Comparison of ENCODE assay signal across 17 cellular contexts in genomic region chr18:58212274-58212673, GRCh38.
DNase-seq lines count a peak whose midpoint lies in the region; ATAC-seq and TF ChIP-seq lines count a peak whose summit lies in the region.
"Had no signal": no experiment of that assay in that cellular context is flagged by ENCODE, and none has a peak within 500 bp of the region (broad histone marks: within the 10 kb centered on the region; RNA-seq: fewer than 3 reads in every experiment).

No MANE protein-coding gene starts in this region.

- H3K27me3 Mint-ChIP-seq in T-helper 17 cell: peaks cover 30% of the 10 kb centered on the region

- H3K79me2 ChIP-seq in osteoblast (ENCODE audit: insufficient read depth, low read length): no peaks in the 10 kb centered on the region

- TF ChIP-seq CTCF in osteoblast (IDR thresholded peaks at IDR 0.05; ENCODE audit: extremely low read depth, low read depth, low read length): no peak

- ATAC-seq in GM18511 (IDR thresholded peaks at IDR 0.05; ENCODE audit: unreplicated experiment) (peak; percentile 61), GM21529 (IDR thresholded peaks at IDR 0.05; ENCODE audit: unreplicated experiment) (peak; percentile 39), T-helper 17 cell (peak; percentile 18), HG02588 (IDR thresholded peaks at IDR 0.05; ENCODE audit: unreplicated experiment) (no peak)
- ATAC-seq: left cardiac atrium had no signal

- no peaks in the 10 kb centered on the region for H4K20me1 ChIP-seq in osteoblast (ENCODE audit: insufficient read depth, low read length)

- peaks cover 19% of the 10 kb centered on the region for H3K4me1 Mint-ChIP-seq in T-helper 17 cell

- no peak overlapping the region for H3K27ac Mint-ChIP-seq in T-helper 17 cell

- DNase-seq in T-helper 17 cell (no peak), osteoblast (ENCODE audit: insufficient read length, low spot score, missing footprints) (no peak), NCI-H187 treated with DMSO at 0.1 percent for 48 hours (lab: John Stamatoyannopoulos, UW) (no peak), middle frontal gyrus (ENCODE audit: extremely low spot score, low spot score) (no peak), HK-2 (ENCODE audit: unreplicated experiment) (no peak)
- DNase-seq: activated gamma-delta T cell treated with Interleukin-2 at 50 U/mL for 16 hours; foreskin melanocyte; KBM-7; left cardiac atrium; NCI-H1105; OCI-M1; sigmoid colon; stimulated activated CD4-positive, alpha-beta T cell treated with anti-CD3 and anti-CD28 coated beads, Interleukin-2, amount 100 ng/mL, for 24 hours had no signal

- no peaks in the 10 kb centered on the region for H3K36me3 ChIP-seq in osteoblast (ENCODE audit: insufficient read depth, low read length)
- H3K36me3 ChIP-seq: ascending aorta, sigmoid colon had no signal

- no peak overlapping the region for H2AFZ ChIP-seq in osteoblast (ENCODE audit: low read length)

- no peak overlapping the region for H3K4me2 ChIP-seq in osteoblast (ENCODE audit: insufficient read depth, low read length)

- peaks cover 4% of the 10 kb centered on the region for H3K36me3 Mint-ChIP-seq in T-helper 17 cell (ENCODE audit: low read depth)

- H3K4me3 ChIP-seq in osteoblast (ENCODE audit: insufficient read depth, low read length): no peak overlapping the region
- H3K4me3 ChIP-seq: ascending aorta, sigmoid colon had no signal

- no peaks in the 10 kb centered on the region for H3K27me3 ChIP-seq in osteoblast (ENCODE audit: insufficient read depth, low read length)
- H3K27me3 ChIP-seq: ascending aorta, sigmoid colon had no signal

- peak overlapping the region; percentile 95 for H3K27ac ChIP-seq in osteoblast (ENCODE audit: low read depth, low read length)
- H3K27ac ChIP-seq: ascending aorta, sigmoid colon had no signal

- H3K9me3 ChIP-seq in T-helper 17 cell (ENCODE audit: control insufficient read depth, low read length, poor library complexity, severe bottlenecking): no peaks in the 10 kb centered on the region
- no peaks in the 10 kb centered on the region for H3K9me3 ChIP-seq in osteoblast (ENCODE audit: low read depth, low read length)
- H3K9me3 ChIP-seq: ascending aorta, sigmoid colon had no signal

- peak overlapping the region; percentile 19 for H3K4me3 Mint-ChIP-seq in T-helper 17 cell

- peaks cover 50% of the 10 kb centered on the region for H3K4me1 ChIP-seq in osteoblast (ENCODE audit: insufficient read depth, low read length)
- H3K4me1 ChIP-seq: ascending aorta had no signal
